18 cellular contexts compared by ENCODE assay signal in the genomic region with DNA sequence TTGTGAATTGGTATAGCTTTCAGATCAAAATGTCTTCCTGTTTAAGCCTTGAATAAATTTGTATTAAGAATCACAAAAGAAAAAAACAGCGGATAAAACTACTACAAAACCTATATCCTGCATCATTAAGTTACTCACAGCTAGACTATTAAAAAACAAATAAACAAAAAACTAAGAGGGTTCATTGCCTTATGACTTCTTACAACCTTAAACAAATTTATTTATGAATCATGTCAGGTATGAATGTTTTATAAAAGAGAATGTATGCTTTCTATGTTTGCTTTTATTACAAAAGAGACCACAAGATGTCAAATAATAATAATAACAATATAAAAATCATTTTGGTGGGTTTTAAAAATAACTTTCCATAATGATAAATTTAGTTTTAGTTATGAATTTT.
DNase-seq lines count a peak whose midpoint lies in the region; ATAC-seq, FAIRE-seq and TF ChIP-seq lines count a peak whose summit lies in the region.
"Had no signal": no experiment of that assay in that cellular context is flagged by ENCODE, and none has a peak within 500 bp of the region (broad histone marks: within the 10 kb centered on the region; RNA-seq: fewer than 3 reads in every experiment).

No MANE protein-coding gene starts in this region.

- no peak for DNase-seq in GM23338 (ENCODE audit: low spot score)
- no peak for DNase-seq in hepatocyte (ENCODE audit: low spot score)
- DNase-seq in Karpas-422, result no peak
- DNase-seq in GM19238 (ENCODE audit: insufficient read length, low spot score), result no peak
- DNase-seq: 8988T; AML-193; CD4-positive, alpha-beta T cell; GDM1; H9 had no signal

- H2AFZ ChIP-seq in GM23338, result no peak overlapping the region
- no peak overlapping the region for H2AFZ ChIP-seq in hepatocyte
- H2AFZ ChIP-seq in Karpas-422 (ENCODE audit: low read length), result no peak overlapping the region

- H3K4me3 ChIP-seq in GM23338 (no peak overlapping the region), hepatocyte (no peak overlapping the region), Karpas-422 (ENCODE audit: low read length) (no peak overlapping the region)

- ATAC-seq in GM23338 (no peak), HG02973 (IDR thresholded peaks at IDR 0.05; ENCODE audit: unreplicated experiment) (no peak)

- FAIRE-seq in A204.1 (lab: Jason Lieb, UNC) (peak; percentile 6), TTC549 (lab: Jason Lieb, UNC) (peak; percentile 22)
- FAIRE-seq: D721Med, GM12892, GM18507, H1 had no signal

- H3F3A ChIP-seq in GM23338 (replicated peaks; ENCODE audit: low read depth), result no peaks in the 10 kb centered on the region

- H3K4me1 ChIP-seq in GM23338 (ENCODE audit: insufficient read depth), result peaks cover 10% of the 10 kb centered on the region
- no peaks in the 10 kb centered on the region for H3K4me1 ChIP-seq in hepatocyte (ENCODE audit: insufficient read depth)
- H3K4me1 ChIP-seq in Karpas-422 (ENCODE audit: low read length), result no peaks in the 10 kb centered on the region

- no peak for TF ChIP-seq CTCF in GM23338 (conservative IDR thresholded peaks at IDR 0.05; ENCODE audit: low read depth in 2 of 2)
- TF ChIP-seq CTCF in hepatocyte (IDR thresholded peaks at IDR 0.05; ENCODE audit: poor library complexity), result no peak

- H3K4me3 Mint-ChIP-seq in GM23338, result no peak overlapping the region
- H3K4me3 Mint-ChIP-seq: CD4-positive, alpha-beta T cell; H9 had no signal

- 0 out of 2 replicates have a peak, but pooled peaks cover 4% of the 10 kb centered on the region for H3K79me2 ChIP-seq in GM23338 (replicated peaks; ENCODE audit: insufficient read depth)
- H3K79me2 ChIP-seq in hepatocyte, result no peaks in the 10 kb centered on the region
- no peaks in the 10 kb centered on the region for H3K79me2 ChIP-seq in Karpas-422 (ENCODE audit: low read length)

- no peak overlapping the region for H3K9ac ChIP-seq in Karpas-422 (ENCODE audit: low read length)

- no peaks in the 10 kb centered on the region for H3K36me3 Mint-ChIP-seq in GM23338 (ENCODE audit: low read depth)

- no peaks in the 10 kb centered on the region for H3K9me3 Mint-ChIP-seq in GM23338
- H3K9me3 Mint-ChIP-seq: H9 had no signal

- H3K27ac ChIP-seq in GM23338 (ENCODE audit: low read depth) (no peak overlapping the region), hepatocyte (peak overlapping the region; percentile 14), Karpas-422 (ENCODE audit: low read length) (no peak overlapping the region)
- H3K27ac ChIP-seq: C4-2B had no signal

- no peaks in the 10 kb centered on the region for H3K9me3 ChIP-seq in hepatocyte (ENCODE audit: low read depth)
- H3K9me3 ChIP-seq in Karpas-422 (ENCODE audit: low read length), result no peaks in the 10 kb centered on the region
- H3K9me3 ChIP-seq: Caco-2 had no signal

- no peaks in the 10 kb centered on the region for H3K27me3 ChIP-seq in GM23338 (ENCODE audit: insufficient read depth)
- no peaks in the 10 kb centered on the region for H3K27me3 ChIP-seq in hepatocyte
- no peaks in the 10 kb centered on the region for H3K27me3 ChIP-seq in Karpas-422 (ENCODE audit: low read length)

- H3K4me2 ChIP-seq in GM23338 (no peak overlapping the region), hepatocyte (no peak overlapping the region), Karpas-422 (ENCODE audit: low read depth, low read length, poor library complexity, severe bottlenecking) (no peak overlapping the region)

- no peaks in the 10 kb centered on the region for H4K20me1 ChIP-seq in GM23338 (replicated peaks; ENCODE audit: insufficient read depth)
- H4K20me1 ChIP-seq in hepatocyte (ENCODE audit: insufficient read depth, poor library complexity, severe bottlenecking), result no peaks in the 10 kb centered on the region
- H4K20me1 ChIP-seq in Karpas-422 (ENCODE audit: insufficient read depth, low read depth, low read length), result no peaks in the 10 kb centered on the region

- H3K27me3 Mint-ChIP-seq in GM23338 (ENCODE audit: insufficient read depth, low read depth, poor library complexity), result no peaks in the 10 kb centered on the region
- H3K27me3 Mint-ChIP-seq: CD4-positive, alpha-beta T cell had no signal

- peaks cover 30% of the 10 kb centered on the region for H3K4me1 Mint-ChIP-seq in GM23338

- H3K9me2 ChIP-seq in GM23338 (ENCODE audit: insufficient read depth) (no peaks in the 10 kb centered on the region; the same call in 1 of the 2 replicates), hepatocyte (replicated peaks; ENCODE audit: insufficient read depth) (no peaks in the 10 kb centered on the region), Karpas-422 (replicated peaks; ENCODE audit: insufficient read depth, low read length) (no peaks in the 10 kb centered on the region)

- peak overlapping the region; percentile 78 for H3K27ac Mint-ChIP-seq in GM23338
- H3K27ac Mint-ChIP-seq: CD4-positive, alpha-beta T cell had no signal

- 100% methylated on average over 1 of the region's 1 CpG for WGBS in hepatocyte (ENCODE audit: low lambda C conversion rate, missing lambda C conversion rate)

- H3K36me3 ChIP-seq in GM23338 (ENCODE audit: insufficient read depth) (no peaks in the 10 kb centered on the region), hepatocyte (replicated peaks; ENCODE audit: insufficient read depth, low read depth) (no peaks in the 10 kb centered on the region), Karpas-422 (ENCODE audit: insufficient read depth, low read length) (no peaks in the 10 kb centered on the region)

TF ChIP-seq in GM23338, 12 proteins besides CTCF, POLR2A, EP300 and RAD21 (continues in another document):
- TF ChIP-seq, protein P1, sequence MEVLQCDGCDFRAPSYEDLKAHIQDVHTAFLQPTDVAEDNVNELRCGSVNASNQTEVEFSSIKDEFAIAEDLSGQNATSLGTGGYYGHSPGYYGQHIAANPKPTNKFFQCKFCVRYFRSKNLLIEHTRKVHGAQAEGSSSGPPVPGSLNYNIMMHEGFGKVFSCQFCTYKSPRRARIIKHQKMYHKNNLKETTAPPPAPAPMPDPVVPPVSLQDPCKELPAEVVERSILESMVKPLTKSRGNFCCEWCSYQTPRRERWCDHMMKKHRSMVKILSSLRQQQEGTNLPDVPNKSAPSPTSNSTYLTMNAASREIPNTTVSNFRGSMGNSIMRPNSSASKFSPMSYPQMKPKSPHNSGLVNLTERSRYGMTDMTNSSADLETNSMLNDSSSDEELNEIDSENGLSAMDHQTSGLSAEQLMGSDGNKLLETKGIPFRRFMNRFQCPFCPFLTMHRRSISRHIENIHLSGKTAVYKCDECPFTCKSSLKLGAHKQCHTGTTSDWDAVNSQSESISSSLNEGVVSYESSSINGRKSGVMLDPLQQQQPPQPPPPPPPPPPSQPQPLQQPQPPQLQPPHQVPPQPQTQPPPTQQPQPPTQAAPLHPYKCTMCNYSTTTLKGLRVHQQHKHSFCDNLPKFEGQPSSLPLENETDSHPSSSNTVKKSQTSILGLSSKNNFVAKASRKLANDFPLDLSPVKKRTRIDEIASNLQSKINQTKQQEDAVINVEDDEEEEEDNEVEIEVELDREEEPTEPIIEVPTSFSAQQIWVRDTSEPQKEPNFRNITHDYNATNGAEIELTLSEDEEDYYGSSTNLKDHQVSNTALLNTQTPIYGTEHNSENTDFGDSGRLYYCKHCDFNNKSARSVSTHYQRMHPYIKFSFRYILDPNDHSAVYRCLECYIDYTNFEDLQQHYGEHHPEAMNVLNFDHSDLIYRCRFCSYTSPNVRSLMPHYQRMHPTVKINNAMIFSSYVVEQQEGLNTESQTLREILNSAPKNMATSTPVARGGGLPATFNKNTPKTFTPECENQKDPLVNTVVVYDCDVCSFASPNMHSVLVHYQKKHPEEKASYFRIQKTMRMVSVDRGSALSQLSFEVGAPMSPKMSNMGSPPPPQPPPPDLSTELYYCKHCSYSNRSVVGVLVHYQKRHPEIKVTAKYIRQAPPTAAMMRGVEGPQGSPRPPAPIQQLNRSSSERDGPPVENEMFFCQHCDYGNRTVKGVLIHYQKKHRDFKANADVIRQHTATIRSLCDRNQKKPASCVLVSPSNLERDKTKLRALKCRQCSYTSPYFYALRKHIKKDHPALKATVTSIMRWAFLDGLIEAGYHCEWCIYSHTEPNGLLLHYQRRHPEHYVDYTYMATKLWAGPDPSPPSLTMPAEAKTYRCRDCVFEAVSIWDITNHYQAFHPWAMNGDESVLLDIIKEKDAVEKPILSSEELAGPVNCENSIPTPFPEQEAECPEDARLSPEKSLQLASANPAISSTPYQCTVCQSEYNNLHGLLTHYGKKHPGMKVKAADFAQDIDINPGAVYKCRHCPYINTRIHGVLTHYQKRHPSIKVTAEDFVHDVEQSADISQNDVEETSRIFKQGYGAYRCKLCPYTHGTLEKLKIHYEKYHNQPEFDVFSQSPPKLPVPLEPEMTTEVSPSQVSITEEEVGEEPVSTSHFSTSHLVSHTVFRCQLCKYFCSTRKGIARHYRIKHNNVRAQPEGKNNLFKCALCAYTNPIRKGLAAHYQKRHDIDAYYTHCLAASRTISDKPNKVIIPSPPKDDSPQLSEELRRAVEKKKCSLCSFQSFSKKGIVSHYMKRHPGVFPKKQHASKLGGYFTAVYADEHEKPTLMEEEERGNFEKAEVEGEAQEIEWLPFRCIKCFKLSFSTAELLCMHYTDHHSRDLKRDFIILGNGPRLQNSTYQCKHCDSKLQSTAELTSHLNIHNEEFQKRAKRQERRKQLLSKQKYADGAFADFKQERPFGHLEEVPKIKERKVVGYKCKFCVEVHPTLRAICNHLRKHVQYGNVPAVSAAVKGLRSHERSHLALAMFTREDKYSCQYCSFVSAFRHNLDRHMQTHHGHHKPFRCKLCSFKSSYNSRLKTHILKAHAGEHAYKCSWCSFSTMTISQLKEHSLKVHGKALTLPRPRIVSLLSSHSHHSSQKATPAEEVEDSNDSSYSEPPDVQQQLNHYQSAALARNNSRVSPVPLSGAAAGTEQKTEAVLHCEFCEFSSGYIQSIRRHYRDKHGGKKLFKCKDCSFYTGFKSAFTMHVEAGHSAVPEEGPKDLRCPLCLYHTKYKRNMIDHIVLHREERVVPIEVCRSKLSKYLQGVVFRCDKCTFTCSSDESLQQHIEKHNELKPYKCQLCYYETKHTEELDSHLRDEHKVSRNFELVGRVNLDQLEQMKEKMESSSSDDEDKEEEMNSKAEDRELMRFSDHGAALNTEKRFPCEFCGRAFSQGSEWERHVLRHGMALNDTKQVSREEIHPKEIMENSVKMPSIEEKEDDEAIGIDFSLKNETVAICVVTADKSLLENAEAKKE (CRISPR knock-in tag; IDR thresholded peaks at IDR 0.05), result no peak
- TF ChIP-seq ZNF331 (CRISPR knock-in tag; IDR thresholded peaks at IDR 0.05; ENCODE audit: low read depth), result no peak
